In the genomic region with DNA sequence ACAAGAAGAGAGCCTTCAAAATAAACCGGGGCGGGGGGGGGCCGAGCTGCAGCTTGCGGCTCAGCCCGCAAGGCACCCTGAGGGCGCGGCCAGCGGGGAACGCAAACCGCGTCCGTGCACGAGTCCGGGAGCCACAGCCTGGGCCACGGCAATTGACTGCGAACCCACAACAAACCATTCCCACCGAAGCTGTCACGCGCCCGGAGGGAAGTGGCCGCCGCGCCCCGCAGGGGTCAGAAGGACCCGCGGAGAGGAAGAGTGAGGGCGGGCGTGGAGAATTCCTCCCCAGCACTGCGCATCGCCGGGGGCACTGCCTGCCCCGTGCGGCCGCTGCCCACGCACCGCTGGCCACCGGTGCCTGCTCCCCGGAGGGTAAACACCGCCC, we compare ENCODE assay signal across 8 cellular contexts.
A peak's percentile ranks its signal among the peaks of the same experiment; 100 is the strongest.
DNase-seq lines count a peak whose midpoint lies in the region; ATAC-seq and TF ChIP-seq lines count a peak whose summit lies in the region.

No MANE protein-coding gene starts in this region.

- H3K4me3 ChIP-seq in foreskin fibroblast (ENCODE audit: low read depth in 1 of 2, low read length in 2 of 2) (peak overlapping the region; percentile 99), neutrophil (ENCODE audit: low read depth in 1 of 2, low read length in 1 of 2) (peak overlapping the region; percentile 43 to 62)

- H3K4me3 Mint-ChIP-seq in activated T-cell treated with anti-CD3 and anti-CD28 coated beads, Interleukin-2, amount 50 U/mL, for 24 hours, result peak overlapping the region; percentile 86

- no peaks in the 10 kb centered on the region for H3K9me3 Mint-ChIP-seq in activated T-cell treated with anti-CD3 and anti-CD28 coated beads, Interleukin-2, amount 50 U/mL, for 24 hours

- H3K27ac Mint-ChIP-seq in activated T-cell treated with anti-CD3 and anti-CD28 coated beads, Interleukin-2, amount 50 U/mL, for 24 hours, result peak overlapping the region; percentile 79

- peaks cover 3% of the 10 kb centered on the region for H3K27me3 Mint-ChIP-seq in activated T-cell treated with anti-CD3 and anti-CD28 coated beads, Interleukin-2, amount 50 U/mL, for 24 hours

- peak; percentile 8 for ATAC-seq in GM18498 (IDR thresholded peaks at IDR 0.05; ENCODE audit: unreplicated experiment)
- ATAC-seq in HG03159 (IDR thresholded peaks at IDR 0.05; ENCODE audit: unreplicated experiment), result peak; percentile 2
- ATAC-seq in GM19452 (IDR thresholded peaks at IDR 0.05; ENCODE audit: unreplicated experiment), result no peak
- no peak for ATAC-seq in GM18519 (IDR thresholded peaks at IDR 0.05; ENCODE audit: low FRiP score, unreplicated experiment)

- peaks cover 50% of the 10 kb centered on the region for H3K4me1 Mint-ChIP-seq in activated T-cell treated with anti-CD3 and anti-CD28 coated beads, Interleukin-2, amount 50 U/mL, for 24 hours (ENCODE audit: low read depth)

- peaks cover 7% of the 10 kb centered on the region for H3K36me3 Mint-ChIP-seq in activated T-cell treated with anti-CD3 and anti-CD28 coated beads, Interleukin-2, amount 50 U/mL, for 24 hours (ENCODE audit: low read depth)

- H3K4me1 ChIP-seq in neutrophil (ENCODE audit: control insufficient read depth in 1 of 2, insufficient read depth in 1 of 2, low read depth in 1 of 2, low read length in 1 of 2), result peaks cover 17 to 22% of the 10 kb centered on the region in 2 experiments

- peaks cover 93% of the 10 kb centered on the region for H3K27me3 ChIP-seq in neutrophil

- no peaks in the 10 kb centered on the region for H3K36me3 ChIP-seq in neutrophil

- DNase-seq in activated T-cell treated with anti-CD3 and anti-CD28 coated beads, Interleukin-2, amount 50 U/mL, for 24 hours, result no peak
- DNase-seq in foreskin fibroblast (peak in 1 of 2 donors; percentile 62), ecto neural progenitor cell (ENCODE audit: low spot score) (no peak)

- H3K9me3 ChIP-seq in neutrophil, result no peaks in the 10 kb centered on the region

- TF ChIP-seq CTCF in foreskin fibroblast (IDR thresholded peaks at IDR 0.05; ENCODE audit: low read depth, low read length) (no peak), neutrophil (IDR thresholded peaks at IDR 0.05) (no peak)

- H3K27ac ChIP-seq in neutrophil, result no peak overlapping the region

Comparison
In these comparisons a context has a peak if more than half of its experiments do, and no peak if none do; other contexts are left out.
1. ATAC-seq: peak in GM18498 (single experiment) and HG03159 (single experiment); none in GM19452 (single experiment) and GM18519 (single experiment).